In the genomic region with DNA sequence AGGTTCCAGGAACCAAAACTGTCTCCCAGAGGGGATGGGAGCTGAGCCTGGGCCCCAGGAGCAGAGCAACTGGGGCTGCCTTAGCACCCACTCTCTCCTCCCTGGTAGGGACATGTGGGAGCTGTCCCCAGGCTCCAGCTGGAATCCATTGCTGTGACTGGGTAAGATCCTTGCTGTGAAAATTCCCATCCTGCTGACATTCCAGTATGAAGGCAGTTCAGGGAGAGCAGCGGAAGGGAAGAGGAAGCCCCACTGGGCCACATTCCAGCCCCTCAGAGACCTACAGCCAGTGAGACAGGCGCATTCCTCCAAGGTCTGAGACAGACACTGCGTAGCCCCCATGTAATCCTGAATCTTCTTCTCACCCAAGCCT, we compare ENCODE assay signal across 1 cellular context.
TF ChIP-seq lines count a peak whose summit lies in the region.

No MANE protein-coding gene starts in this region.

TF ChIP-seq in K562, 482 proteins besides CTCF, POLR2A, EP300 and RAD21 (continued from another document):
- TF ChIP-seq NR2C2 (CRISPR knock-in tag; IDR thresholded peaks at IDR 0.05) (no peak), NR2C2 (tag; IDR thresholded peaks at IDR 0.05) (peak; percentile 15; the same call in 1 of the 2 replicates), ZKSCAN1 (IDR thresholded peaks at IDR 0.05; ENCODE audit: low read depth, low read length) (no peak), RFX7 (CRISPR knock-in tag; IDR thresholded peaks at IDR 0.05) (no peak)
- TF ChIP-seq, protein P1, sequence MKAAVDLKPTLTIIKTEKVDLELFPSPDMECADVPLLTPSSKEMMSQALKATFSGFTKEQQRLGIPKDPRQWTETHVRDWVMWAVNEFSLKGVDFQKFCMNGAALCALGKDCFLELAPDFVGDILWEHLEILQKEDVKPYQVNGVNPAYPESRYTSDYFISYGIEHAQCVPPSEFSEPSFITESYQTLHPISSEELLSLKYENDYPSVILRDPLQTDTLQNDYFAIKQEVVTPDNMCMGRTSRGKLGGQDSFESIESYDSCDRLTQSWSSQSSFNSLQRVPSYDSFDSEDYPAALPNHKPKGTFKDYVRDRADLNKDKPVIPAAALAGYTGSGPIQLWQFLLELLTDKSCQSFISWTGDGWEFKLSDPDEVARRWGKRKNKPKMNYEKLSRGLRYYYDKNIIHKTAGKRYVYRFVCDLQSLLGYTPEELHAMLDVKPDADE (conservative IDR thresholded peaks at IDR 0.05; ENCODE audit: control insufficient read depth, low read depth, low read length), result peak; percentile 11; the same call in 1 of the 2 replicates
